Comparison of ENCODE assay signal across 28 cellular contexts in the genomic region with DNA sequence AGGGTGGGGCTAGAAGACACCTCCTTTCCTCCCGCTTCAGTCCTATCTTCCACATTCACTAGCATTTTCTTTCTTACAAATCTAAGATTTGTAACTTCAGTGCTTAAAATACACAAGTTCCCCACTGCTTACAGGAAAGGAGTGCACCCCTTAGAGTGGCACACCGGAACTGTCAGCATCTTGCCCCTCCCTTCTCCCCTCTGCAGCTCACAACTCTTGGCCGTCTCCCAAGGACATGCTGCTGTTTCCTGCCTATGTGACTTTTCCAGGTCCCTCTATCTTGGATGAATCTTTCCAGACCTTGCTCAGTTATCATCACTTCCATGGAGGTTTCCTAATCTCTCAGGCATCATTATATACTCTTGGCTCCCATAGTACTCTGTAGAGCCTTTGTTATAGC.
"Had no signal": no experiment of that assay in that cellular context is flagged by ENCODE, and none has a peak within 500 bp of the region (broad histone marks: within the 10 kb centered on the region; RNA-seq: fewer than 3 reads in every experiment).

No MANE protein-coding gene starts in this region.

- ATAC-seq: activated CD4-positive, alpha-beta T cell treated with anti-CD3 and anti-CD28 coated beads for 36 hours; activated CD4-positive, CD25-positive, alpha-beta regulatory T cell treated with anti-CD3 and anti-CD28 coated beads, Interleukin-2, amount 50 U/mL, for 24 hours; activated CD8-positive, alpha-beta T cell treated with anti-CD3 and anti-CD28 coated beads, Interleukin-2, amount 10 ng/mL, durations not matched to agents 7 days and 5 days; PC-3; WTC11 had no signal

- H3K4me3 ChIP-seq: Peyer's patch had no signal

- FAIRE-seq: bronchial epithelial cell, TTC549 had no signal

- DNase-seq: activated CD4-positive, alpha-beta T cell treated with anti-CD3 and anti-CD28 coated beads for 36 hours; activated CD4-positive, alpha-beta T cell treated with anti-CD3 and anti-CD28 coated beads, Interleukin-2, amount 10 ng/mL, durations not matched to agents 7 days and 5 days; activated CD4-positive, alpha-beta T cell treated with anti-CD3 and anti-CD28 coated beads, Interleukin-2, amount 50 U/mL, for 48 hours; activated CD8-positive, alpha-beta T cell treated with anti-CD3 and anti-CD28 coated beads, Interleukin-2, amount 10 ng/mL, durations not matched to agents 7 days and 5 days; activated gamma-delta T cell; activated naive CD4-positive, alpha-beta T cell treated with Interleukin-2 at 50 U/mL for 16 hours; activated naive CD8-positive, alpha-beta T cell treated with anti-CD3 and anti-CD28 coated beads, Interleukin-2, amount 10 ng/mL, durations not matched to agents 7 days and 5 days; activated T-cell treated with anti-CD3 and anti-CD28 coated beads, Interleukin-2, amount 50 U/mL, for 24 hours; anterior cingulate cortex; central memory CD4-positive, alpha-beta T cell; NCI-H1092 treated with DMSO at 0.1 percent for 48 hours; NCI-H146; NCI-H187; NCI-H2081; NCI-H2171 treated with DMSO at 0.1 percent for 48 hours; NCI-H2227 treated with DMSO at 0.1 percent for 48 hours; NCI-H446; NCI-H510A treated with DMSO at 0.1 percent for 48 hours; NCI-H526 treated with DMSO at 0.1 percent for 48 hours; NCI-H82; NK-92 treated with Interleukin-12 subunit alpha and Interleukin-12 subunit beta, amount 100 ng/mL, for 24 hours; PC-3; Peyer's patch; RPMI8226 had no signal
